Comparison of ENCODE assay signal across 8 cellular contexts in the genomic region with DNA sequence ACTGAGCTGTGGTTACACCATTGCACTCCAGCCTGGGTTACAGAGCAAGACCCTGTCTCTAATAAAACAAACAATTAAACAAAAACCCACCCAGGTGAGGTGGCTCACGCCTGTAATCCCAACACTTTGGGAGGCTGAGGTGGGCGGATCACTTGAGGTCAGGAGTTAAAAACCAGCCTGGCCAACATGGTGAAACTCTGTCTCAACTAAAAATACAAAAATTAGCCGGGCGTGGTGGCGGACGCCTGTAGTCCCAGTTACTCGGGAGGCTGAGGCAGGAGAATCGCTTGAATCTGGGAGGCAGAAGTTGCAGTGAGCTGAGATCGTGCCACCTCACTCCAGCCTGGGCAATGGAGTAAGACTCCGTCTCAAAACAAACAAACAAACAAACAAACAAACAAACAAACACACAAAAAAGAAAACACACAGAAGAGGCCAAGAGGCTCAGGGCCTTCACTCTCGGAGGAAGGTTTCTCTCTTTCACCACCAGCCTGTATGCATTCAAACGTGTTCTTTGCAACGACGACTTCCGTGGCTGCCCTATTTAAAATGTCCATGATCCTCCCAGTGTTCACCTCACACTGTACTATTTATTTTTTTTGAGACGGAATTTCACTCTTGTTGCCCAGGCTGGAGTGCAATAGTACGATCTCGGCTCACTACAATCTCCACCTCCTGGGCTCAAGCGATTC. TPM values are rescaled to one million over a fixed set of nuclear protein-coding genes. Genes with fewer than 3 reads are reported as not detected.
DNase-seq lines count a peak whose midpoint lies in the region; ATAC-seq, FAIRE-seq and TF ChIP-seq lines count a peak whose summit lies in the region.
"Not testable (repeated sequence)": the region's sequence is repeated elsewhere in the genome, so short reads cannot be mapped to it uniquely, and the experiment has no call there.

No MANE protein-coding gene starts in this region.

- H2AFZ ChIP-seq in H9 (ENCODE audit: low read length) = not testable (repeated sequence)
- H2AFZ ChIP-seq in PC-9 = peak overlapping the region; percentile 87

- not testable (repeated sequence) for H2BK5ac ChIP-seq in H9 (ENCODE audit: insufficient read length, low read length)

- H3K4me2 ChIP-seq in A549 (peak overlapping the region; percentile 92), H9 (ENCODE audit: insufficient read depth, insufficient read length, low read length) (peak overlapping the region; percentile 79), PC-9 (peak overlapping the region; percentile 93)

- H3K36me3 Mint-ChIP-seq in H9 (ENCODE audit: insufficient read depth in 1 of 3, low read depth in 3 of 3); activated CD8-positive, alpha-beta T cell treated with anti-CD3 and anti-CD28 coated beads, Interleukin-2, amount 10 ng/mL, durations not matched to agents 7 days and 5 days (ENCODE audit: low read depth); glutamatergic neuron (ENCODE audit: unreplicated experiment); naive B cell: not testable (repeated sequence)

- H3K36me3 ChIP-seq in PC-9 (ENCODE audit: low read depth); breast epithelium: not testable (repeated sequence)

- H2BK12ac ChIP-seq in H9 (ENCODE audit: insufficient read length, low read depth, low read length) = not testable (repeated sequence)

- H3K4ac ChIP-seq in H9 (ENCODE audit: low read depth, low read length) = not testable (repeated sequence)

- TF ChIP-seq CTCF in A549 (IDR thresholded peaks at IDR 0.05); H9 (conservative IDR thresholded peaks at IDR 0.05); PC-9 (conservative IDR thresholded peaks at IDR 0.05); breast epithelium (IDR thresholded peaks at IDR 0.05); glutamatergic neuron (IDR thresholded peaks at IDR 0.05; ENCODE audit: partially characterized antibody, unreplicated experiment): not testable (repeated sequence)

- not testable (repeated sequence) for H3K27me3 Mint-ChIP-seq in H9 (ENCODE audit: low read depth); activated CD8-positive, alpha-beta T cell treated with anti-CD3 and anti-CD28 coated beads, Interleukin-2, amount 10 ng/mL, durations not matched to agents 7 days and 5 days (ENCODE audit: low read depth); naive B cell
- H3K27me3 Mint-ChIP-seq in glutamatergic neuron (ENCODE audit: unreplicated experiment) = peaks cover 15% of the 10 kb centered on the region

- intact Hi-C loops in PC-9 (cut with micrococcal nuclease; ENCODE audit: unreplicated experiment); breast epithelium (cut with DNase I; ENCODE audit: low total_unique reads): not testable (repeated sequence)

- TF ChIP-seq EP300 in A549 (IDR thresholded peaks at IDR 0.05) = not testable (repeated sequence)

- H4K20me1 ChIP-seq in H9 (ENCODE audit: control insufficient read depth, insufficient read depth, insufficient read length) = not testable (repeated sequence)
- H4K20me1 ChIP-seq in PC-9 (ENCODE audit: insufficient read depth) = peaks cover 22% of the 10 kb centered on the region

- H3T11ph ChIP-seq in H9 (ENCODE audit: low read length) = not testable (repeated sequence)

- CTCF ChIA-PET in A549 (lab: Yijun Ruan, JAX) = interaction anchor here (1.5 to 2.5 kb wide), 2 partner anchors 18 to 23 kb away, joined by 5 to 11 read pairs; no protein-coding TSS in a partner anchor
- CTCF ChIA-PET in PC-9 (lab: Charles Lee) = not testable (repeated sequence)
- CTCF ChIA-PET in activated CD8-positive, alpha-beta T cell treated with anti-CD3 and anti-CD28 coated beads, Interleukin-2, amount 10 ng/mL, durations not matched to agents 7 days and 5 days (lab: Charles Lee) = interaction anchor here (2.9 kb wide), 1 partner anchor 23 kb away, joined by 12 read pairs; no protein-coding TSS in a partner anchor

- ATAC-seq in A549; activated CD8-positive, alpha-beta T cell treated with anti-CD3 and anti-CD28 coated beads, Interleukin-2, amount 10 ng/mL, durations not matched to agents 7 days and 5 days; naive B cell (ENCODE audit: low read depth in 2 of 2): not testable (repeated sequence)

- TF ChIP-seq RAD21 in A549 (conservative IDR thresholded peaks at IDR 0.05 in 1 of 2, IDR thresholded peaks at IDR 0.05 in 1 of 2) = not testable (repeated sequence)

- H3K4me1 Mint-ChIP-seq in H9 = peaks cover 17 to 20% of the 10 kb centered on the region in 2 experiments
- peaks cover 39% of the 10 kb centered on the region for H3K4me1 Mint-ChIP-seq in activated CD8-positive, alpha-beta T cell treated with anti-CD3 and anti-CD28 coated beads, Interleukin-2, amount 10 ng/mL, durations not matched to agents 7 days and 5 days (ENCODE audit: low read depth)
- H3K4me1 Mint-ChIP-seq in glutamatergic neuron (ENCODE audit: low read depth, unreplicated experiment) = peaks cover 11% of the 10 kb centered on the region
- peaks cover 19 to 40% (median 39%) of the 10 kb centered on the region in 3 donors for H3K4me1 Mint-ChIP-seq in naive B cell

- peak overlapping the region; percentile 97 to 99 for H3K27ac ChIP-seq in A549
- not testable (repeated sequence) for H3K27ac ChIP-seq in H9 (ENCODE audit: insufficient read length, low read depth, low read length)
- H3K27ac ChIP-seq in PC-9 = peak overlapping the region; percentile 60
- H3K27ac ChIP-seq in breast epithelium = peak overlapping the region; percentile 97
- peak overlapping the region in 17 of 21 experiments; percentile 85 to 99 (median 94) for H3K27ac ChIP-seq in skin epidermis

- not testable (repeated sequence) for H4K8ac ChIP-seq in H9 (replicated peaks; ENCODE audit: insufficient read length, low read depth, low read length)

- H3K9ac ChIP-seq in H9 (ENCODE audit: extremely low read depth, insufficient read length, low read length) = not testable (repeated sequence)

- H2AK5ac ChIP-seq in H9 (ENCODE audit: insufficient read length, low read length) = not testable (repeated sequence)

- not testable (repeated sequence) for BruUV-seq in PC-9 (replicated peaks; lab: Mats Ljungman, UMichigan)

- H3K79me1 ChIP-seq in H9 (ENCODE audit: insufficient read depth, low read depth, low read length, poor library complexity, severe bottlenecking) = not testable (repeated sequence)

- H3K4me3 ChIP-seq in A549 (peak overlapping the region; percentile 94), PC-9 (peak overlapping the region; percentile 81), breast epithelium (peak overlapping the region in 2 of 3 donors; percentile 85 to 95), skin epidermis (peak overlapping the region in 4 of 7 experiments; percentile 53 to 94 (median 66))

- DNase-seq in A549 (ENCODE audit: low read depth in 1 of 2, low spot score in 1 of 2); H9; PC-9; activated CD8-positive, alpha-beta T cell treated with anti-CD3 and anti-CD28 coated beads, Interleukin-2, amount 10 ng/mL, durations not matched to agents 7 days and 5 days; breast epithelium (ENCODE audit: low spot score in 2 of 2); glutamatergic neuron; naive B cell: not testable (repeated sequence)

- not testable (repeated sequence) for H3K23ac ChIP-seq in H9 (ENCODE audit: insufficient read length, low read depth, low read length)

- not testable (repeated sequence) for H3F3A ChIP-seq in PC-9 (ENCODE audit: insufficient read depth, low read depth)

- not testable (repeated sequence) for H2BK20ac ChIP-seq in H9 (ENCODE audit: low read depth, low read length, poor library complexity, severe bottlenecking)

- WGBS in A549 (ENCODE audit: missing lambda C conversion rate) = 94% methylated on average over 19 of the region's 19 CpGs
- WGBS in H9 (ENCODE audit: extremely low coverage, insufficient read length, low lambda C conversion rate) = no CpG with 5 or more reads among the region's 19 CpGs

- H4K5ac ChIP-seq in H9 (ENCODE audit: insufficient read length, low read depth, low read length) = not testable (repeated sequence)

- H3K79me2 ChIP-seq in H9 (ENCODE audit: insufficient read depth, low read length) (peaks cover 27% of the 10 kb centered on the region), PC-9 (ENCODE audit: low read depth) (peaks cover 51% of the 10 kb centered on the region)

- not testable (repeated sequence) for H3K18ac ChIP-seq in H9 (ENCODE audit: insufficient read length, low read depth, low read length)

- H3K27ac Mint-ChIP-seq in H9 (0 out of 7 replicates have a peak overlapping the region, but pooled peaks of 1 of the 3 experiments have one; percentile 27), glutamatergic neuron (ENCODE audit: unreplicated experiment) (peak overlapping the region; percentile 52), naive B cell (peak overlapping the region in 4 of 6 donors; percentile 11 to 94 (median 54))
- not testable (repeated sequence) for H3K27ac Mint-ChIP-seq in activated CD8-positive, alpha-beta T cell treated with anti-CD3 and anti-CD28 coated beads, Interleukin-2, amount 10 ng/mL, durations not matched to agents 7 days and 5 days

- not testable (repeated sequence) for H2BK15ac ChIP-seq in H9 (ENCODE audit: low read depth, low read length)

- H3K9me2 ChIP-seq in PC-9 (ENCODE audit: insufficient read depth) = not testable (repeated sequence)

- peak overlapping the region; percentile 79 to 86 for H3K4me3 Mint-ChIP-seq in H9
- peak overlapping the region; percentile 83 for H3K4me3 Mint-ChIP-seq in activated CD8-positive, alpha-beta T cell treated with anti-CD3 and anti-CD28 coated beads, Interleukin-2, amount 10 ng/mL, durations not matched to agents 7 days and 5 days
- H3K4me3 Mint-ChIP-seq in glutamatergic neuron (ENCODE audit: unreplicated experiment) = peak overlapping the region; percentile 88
- H3K4me3 Mint-ChIP-seq in naive B cell = peak overlapping the region; percentile 63 to 92 (median 88)

- H3K27me3 ChIP-seq in H9 (ENCODE audit: insufficient read depth, low read length); PC-9 (ENCODE audit: insufficient read depth, low read depth); breast epithelium: not testable (repeated sequence)

- not testable (repeated sequence) for H3K9me3 Mint-ChIP-seq in H9; activated CD8-positive, alpha-beta T cell treated with anti-CD3 and anti-CD28 coated beads, Interleukin-2, amount 10 ng/mL, durations not matched to agents 7 days and 5 days (ENCODE audit: insufficient read depth); naive B cell
- peaks cover 11% of the 10 kb centered on the region for H3K9me3 Mint-ChIP-seq in glutamatergic neuron (ENCODE audit: unreplicated experiment)

- not testable (repeated sequence) for H4K91ac ChIP-seq in H9 (ENCODE audit: insufficient read length, low read depth, low read length)

- H2BK120ac ChIP-seq in H9 (ENCODE audit: low read depth, low read length, poor library complexity, severe bottlenecking) = not testable (repeated sequence)

- not testable (repeated sequence) for TF ChIP-seq POLR2A in A549 (IDR thresholded peaks at IDR 0.05; ENCODE audit: low read length); breast epithelium (IDR thresholded peaks at IDR 0.05)

- H3K4me1 ChIP-seq in A549 (peaks cover 13% of the 10 kb centered on the region), PC-9 (replicated peaks; ENCODE audit: insufficient read depth) (peaks cover 31% of the 10 kb centered on the region), breast epithelium (peaks cover 0 to 11% of the 10 kb centered on the region in 2 donors)
- H3K4me1 ChIP-seq in H9 (ENCODE audit: insufficient read depth, low read length) = not testable (repeated sequence)

- POLR2A ChIA-PET in A549 (lab: Yijun Ruan, JAX) (interaction anchor here (1.1 kb wide), 1 partner anchor 14 kb away, joined by 3 read pairs; no protein-coding TSS in a partner anchor), PC-9 (lab: Charles Lee; ENCODE audit: unreplicated experiment) (interaction anchor here (0.6 kb wide), 1 partner anchor 13 kb away, joined by 8 read pairs; no protein-coding TSS in a partner anchor)
- POLR2A ChIA-PET in activated CD8-positive, alpha-beta T cell treated with anti-CD3 and anti-CD28 coated beads, Interleukin-2, amount 10 ng/mL, durations not matched to agents 7 days and 5 days (lab: Charles Lee) = interaction anchor here (0.9 to 1.3 kb wide), 2 partner anchors 17 to 131 kb away, joined by 3 read pairs; no protein-coding TSS in a partner anchor

- H3K56ac ChIP-seq in H9 (ENCODE audit: insufficient read length, low read depth, low read length) = not testable (repeated sequence)

- H3K9me3 ChIP-seq in A549; H9 (ENCODE audit: control insufficient read depth, low read depth, low read length); PC-9 (ENCODE audit: insufficient read depth, low read depth); breast epithelium: not testable (repeated sequence)

- peaks cover 15% of the 10 kb centered on the region for H3K23me2 ChIP-seq in H9 (ENCODE audit: insufficient read length, low read depth, low read length, poor library complexity, severe bottlenecking)

- not testable (repeated sequence) for FAIRE-seq in A549 (lab: Jason Lieb, UNC)

- H3K14ac ChIP-seq in H9 (ENCODE audit: insufficient read depth, low read length) = not testable (repeated sequence)

RNA-seq across cellular contexts. Expression of a gene that starts 1.4 kb away (rescaled TPM):
- polyA plus RNA-seq in A549 (2011; rRNA removed) (8.1 and 10.8 TPM in 2 replicates), A549 (2017; fragmentation: RNase III; extraction: RNeasy Plus Mini Kit Qiagen cat#74134 plus additional on column Dnase treatment) (11.9 to 14.1 TPM (median 13.1 TPM) in 3 replicates), naive B cell (ENCODE audit: low read depth in 6 of 6) (10 to 100 TPM in 1 of 6 donors, 1 to 10 TPM in 5; 4.1 to 21.9 (median 7.2) TPM)
- polyA plus RNA-seq in A549 (2012; cell fraction: cytosol; rRNA removed) = 16.3 and 18.3 TPM in 2 replicates
- 54.9 and 62.3 TPM in 2 replicates for polyA plus RNA-seq in A549 (2012; cell fraction: nucleus; rRNA removed)
- 16.9 and 23.2 TPM in 2 replicates for polyA minus RNA-seq in A549 (2011; rRNA and poly(A)+ RNA removed)
- total RNA-seq in H9 (2021) (245 and 261 TPM in 2 replicates), PC-9 (2021) (128 and 136 TPM in 2 replicates), breast epithelium (10 to 100 TPM; 36.8 to 78.3 (median 72.4) TPM), glutamatergic neuron (ENCODE audit: unreplicated experiment) (513 TPM)
- total RNA-seq in activated CD8-positive, alpha-beta T cell treated with anti-CD3 and anti-CD28 coated beads, Interleukin-2, amount 10 ng/mL, durations not matched to agents 7 days and 5 days = 100 to 1,000 TPM; 108 to 115 TPM

RNA-seq across cellular contexts. Expression of a gene that starts 30.8 kb away (rescaled TPM):
- polyA plus RNA-seq in A549 (2011; rRNA removed) = 7.8 and 9.1 TPM in 2 replicates
- 11.5 and 16.0 TPM in 2 replicates for polyA plus RNA-seq in A549 (2012; cell fraction: cytosol; rRNA removed)
- polyA plus RNA-seq in A549 (2012; cell fraction: nucleus; rRNA removed) = 10.6 and 14.3 TPM in 2 replicates
- 17.1 to 20.5 TPM (median 19.7 TPM) in 3 replicates for polyA plus RNA-seq in A549 (2017; fragmentation: RNase III; extraction: RNeasy Plus Mini Kit Qiagen cat#74134 plus additional on column Dnase treatment)
- 3.7 and 4.8 TPM in 2 replicates for polyA minus RNA-seq in A549 (2011; rRNA and poly(A)+ RNA removed)
- 23.4 and 26.8 TPM in 2 replicates for total RNA-seq in H9 (2021)
- total RNA-seq in PC-9 (2021) = 22.4 and 26.2 TPM in 2 replicates
- total RNA-seq in activated CD8-positive, alpha-beta T cell treated with anti-CD3 and anti-CD28 coated beads, Interleukin-2, amount 10 ng/mL, durations not matched to agents 7 days and 5 days = 10 to 100 TPM; 20.2 to 23.0 TPM
- total RNA-seq in breast epithelium = 10 to 100 TPM; 21.1 to 31.6 (median 21.6) TPM
- total RNA-seq in glutamatergic neuron (ENCODE audit: unreplicated experiment) = 31.8 TPM
- 10 to 100 TPM in 5 of 6 donors, 1 to 10 TPM in 1; 4.3 to 24.0 (median 17.9) TPM for polyA plus RNA-seq in naive B cell (ENCODE audit: low read depth in 6 of 6)

RNA-seq across cellular contexts. Expression of a gene that starts 31.0 kb away (rescaled TPM):
- polyA plus RNA-seq in A549 (2011; rRNA removed) (13.1 and 15.6 TPM in 2 replicates), A549 (2017; fragmentation: RNase III; extraction: RNeasy Plus Mini Kit Qiagen cat#74134 plus additional on column Dnase treatment) (14.5 to 18.2 TPM (median 17.5 TPM) in 3 replicates), naive B cell (ENCODE audit: low read depth in 6 of 6) (10 to 100 TPM in 2 of 6 donors, 1 to 10 TPM in 4; 3.7 to 18.5 (median 7.4) TPM)
- 22.3 and 31.1 TPM in 2 replicates for polyA plus RNA-seq in A549 (2012; cell fraction: cytosol; rRNA removed)
- polyA plus RNA-seq in A549 (2012; cell fraction: nucleus; rRNA removed) = 47.6 and 54.7 TPM in 2 replicates
- 12.0 and 13.9 TPM in 2 replicates for polyA minus RNA-seq in A549 (2011; rRNA and poly(A)+ RNA removed)
- total RNA-seq in H9 (2021) (58.2 and 60.2 TPM in 2 replicates), PC-9 (2021) (60.2 and 79.8 TPM in 2 replicates), breast epithelium (10 to 100 TPM; 40.3 to 68.6 (median 59.6) TPM), glutamatergic neuron (ENCODE audit: unreplicated experiment) (47.2 TPM)
- total RNA-seq in activated CD8-positive, alpha-beta T cell treated with anti-CD3 and anti-CD28 coated beads, Interleukin-2, amount 10 ng/mL, durations not matched to agents 7 days and 5 days = 10 to 100 TPM; 20.4 to 20.5 TPM
